20 cellular contexts compared by ENCODE assay signal in the genomic region with DNA sequence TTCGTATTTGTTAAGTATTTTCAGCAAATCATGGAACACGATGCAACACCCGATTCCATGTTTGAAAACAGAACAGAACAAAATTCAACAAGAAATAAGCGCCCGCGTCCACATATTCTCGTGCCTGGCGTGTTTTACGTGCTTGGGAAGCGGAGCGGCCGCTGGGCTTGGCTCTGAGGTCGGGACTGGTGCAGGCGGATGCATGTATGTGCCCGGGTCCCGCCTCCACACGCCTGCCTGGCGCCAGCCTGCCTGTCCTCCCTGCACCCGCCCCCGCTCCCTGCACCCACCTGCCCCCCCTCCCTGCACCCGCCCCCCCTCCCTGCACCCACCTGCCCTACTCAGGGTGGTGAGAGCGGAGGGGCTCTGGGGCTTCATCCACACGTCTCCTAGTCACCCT.
DNase-seq lines count a peak whose midpoint lies in the region; FAIRE-seq and TF ChIP-seq lines count a peak whose summit lies in the region.
"Had no signal": no experiment of that assay in that cellular context is flagged by ENCODE, and none has a peak within 500 bp of the region (broad histone marks: within the 10 kb centered on the region; RNA-seq: fewer than 3 reads in every experiment).

No MANE protein-coding gene starts in this region.

- no peak overlapping the region for H3K27ac ChIP-seq in H9 (ENCODE audit: insufficient read length, low read depth, low read length)
- H3K27ac ChIP-seq in kidney (ENCODE audit: low read depth in 2 of 2, low read length in 2 of 2) = no peak overlapping the region

- H3K9me3 ChIP-seq in H9 (ENCODE audit: control insufficient read depth, low read depth, low read length) (no peaks in the 10 kb centered on the region), kidney (ENCODE audit: control insufficient read depth in 1 of 2, low read length in 2 of 2) (no peaks in the 10 kb centered on the region)
- H3K9me3 ChIP-seq: BE2C had no signal

- H2BK5ac ChIP-seq in H9 (ENCODE audit: insufficient read length, low read length) = no peak overlapping the region

- H4K20me1 ChIP-seq in H9 (ENCODE audit: control insufficient read depth, insufficient read depth, insufficient read length) = no peaks in the 10 kb centered on the region

- H3K27me3 Mint-ChIP-seq in H9 (ENCODE audit: low read depth) (peaks cover 6% of the 10 kb centered on the region), CD14-positive monocyte (ENCODE audit: low read depth in 3 of 3) (peaks cover 0 to 11% (median 6%) of the 10 kb centered on the region in 3 donors)
- H3K27me3 Mint-ChIP-seq: CD4-positive, alpha-beta T cell; IgD-negative memory B cell had no signal

- H3K4me2 ChIP-seq in H9 (ENCODE audit: insufficient read depth, insufficient read length, low read length) = no peak overlapping the region

- DNase-seq in H9 (peak; percentile 23), LNCaP clone FGC (ENCODE audit: low read depth) (no peak), NCI-H526 treated with DMSO at 0.1 percent for 48 hours (lab: John Stamatoyannopoulos, UW) (peak; percentile 61), kidney (peak; percentile 69), CD14-positive monocyte (ENCODE audit: low spot score) (no peak), GM20000 (ENCODE audit: low spot score) (no peak)
- no peak for DNase-seq in stimulated activated CD8-positive, alpha-beta memory T cell treated with anti-CD3 and anti-CD28 coated beads, Interleukin-4, amount 100 ng/mL, for 48 hours
- DNase-seq: ACHN; BE2C; C1 segment of cervical spinal cord; CD4-positive, alpha-beta T cell; DMS153; DMS79; GDM1; GOT3; H7 had no signal

- H2BK20ac ChIP-seq in H9 (ENCODE audit: low read depth, low read length, poor library complexity, severe bottlenecking) = no peak overlapping the region

- H3K27me3 ChIP-seq in H9 (ENCODE audit: insufficient read depth, low read length) = no peaks in the 10 kb centered on the region; the same call in 1 of the 2 replicates
- H3K27me3 ChIP-seq: BE2C had no signal

- peaks cover 4% of the 10 kb centered on the region for H3K23me2 ChIP-seq in H9 (ENCODE audit: insufficient read length, low read depth, low read length, poor library complexity, severe bottlenecking)

- H3K36me3 Mint-ChIP-seq in H9 (ENCODE audit: insufficient read depth in 1 of 3, low read depth in 3 of 3) = peaks cover 0 to 7% (median 0%) of the 10 kb centered on the region in 3 experiments; a peak in 3 of 7 replicates
- no peaks in the 10 kb centered on the region for H3K36me3 Mint-ChIP-seq in CD14-positive monocyte
- H3K36me3 Mint-ChIP-seq: IgD-negative memory B cell had no signal

- H3K4me3 ChIP-seq in LNCaP clone FGC (ENCODE audit: low read depth, low read length) (0 out of 2 replicates have a peak overlapping the region, but pooled peaks have one; percentile 13), kidney (ENCODE audit: low read length in 2 of 2) (no peak overlapping the region)

- WGBS in H9 (ENCODE audit: extremely low coverage, insufficient read length, low lambda C conversion rate) = no CpG with 5 or more reads among the region's 23 CpGs

- H4K8ac ChIP-seq in H9 (replicated peaks; ENCODE audit: insufficient read length, low read depth, low read length) = no peak overlapping the region

- no peak overlapping the region for H2BK12ac ChIP-seq in H9 (ENCODE audit: insufficient read length, low read depth, low read length)

- no peak overlapping the region for H2AFZ ChIP-seq in H9 (ENCODE audit: low read length)

- H3K36me3 ChIP-seq in kidney (ENCODE audit: control insufficient read depth in 1 of 2, insufficient read depth in 2 of 2, low read length in 2 of 2) = no peaks in the 10 kb centered on the region
- H3K36me3 ChIP-seq: BE2C had no signal

- H3K79me1 ChIP-seq in H9 (ENCODE audit: insufficient read depth, low read depth, low read length, poor library complexity, severe bottlenecking) = no peaks in the 10 kb centered on the region

- no peaks in the 10 kb centered on the region for H3K79me2 ChIP-seq in H9 (ENCODE audit: insufficient read depth, low read length)

- no peak overlapping the region for H3K4ac ChIP-seq in H9 (ENCODE audit: low read depth, low read length)

- H3K27ac Mint-ChIP-seq in H9 (no peak overlapping the region), CD14-positive monocyte (no peak overlapping the region)
- H3K27ac Mint-ChIP-seq: CD4-positive, alpha-beta T cell; IgD-negative memory B cell had no signal

- intact Hi-C loops in kidney (cut with DNase I) = no loop called here
- intact Hi-C loops in CD14-positive monocyte (cut with micrococcal nuclease) = no loop called here

- no peak overlapping the region for H2BK15ac ChIP-seq in H9 (ENCODE audit: low read depth, low read length)

- H2BK120ac ChIP-seq in H9 (ENCODE audit: low read depth, low read length, poor library complexity, severe bottlenecking) = no peak overlapping the region

- no peak overlapping the region for H3K56ac ChIP-seq in H9 (ENCODE audit: insufficient read length, low read depth, low read length)

- H3K14ac ChIP-seq in H9 (ENCODE audit: insufficient read depth, low read length) = no peak overlapping the region

- H3K4me1 Mint-ChIP-seq in H9 (peaks cover 31 to 37% of the 10 kb centered on the region in 2 experiments), CD14-positive monocyte (no peaks in the 10 kb centered on the region)

- H2AK5ac ChIP-seq in H9 (ENCODE audit: insufficient read length, low read length) = no peak overlapping the region

- TF ChIP-seq CTCF in H9 (conservative IDR thresholded peaks at IDR 0.05) (no peak), LNCaP clone FGC (IDR thresholded peaks at IDR 0.05; ENCODE audit: control insufficient read depth, extremely low read depth, insufficient read depth) (no peak), kidney (IDR thresholded peaks at IDR 0.05; ENCODE audit: borderline replicate concordance, extremely low read depth, insufficient read depth) (no peak), CD14-positive monocyte (IDR thresholded peaks at IDR 0.05) (no peak), GM20000 (IDR thresholded peaks at IDR 0.05; ENCODE audit: extremely low read depth, missing control alignments) (no peak)

- H4K5ac ChIP-seq in H9 (ENCODE audit: insufficient read length, low read depth, low read length) = no peak overlapping the region

- H3K4me1 ChIP-seq in H9 (ENCODE audit: insufficient read depth, low read length) (peaks cover 6% of the 10 kb centered on the region; the same call in 1 of the 2 replicates), kidney (ENCODE audit: control insufficient read depth in 1 of 2, insufficient read depth in 1 of 2, low read depth in 1 of 2, low read length in 2 of 2) (no peaks in the 10 kb centered on the region)
- H3K4me1 ChIP-seq: BE2C had no signal

- H3K4me3 Mint-ChIP-seq in H9 = no peak overlapping the region
- no peak overlapping the region for H3K4me3 Mint-ChIP-seq in CD14-positive monocyte
- H3K4me3 Mint-ChIP-seq: CD4-positive, alpha-beta T cell; IgD-negative memory B cell had no signal

- H3K9ac ChIP-seq in H9 (ENCODE audit: extremely low read depth, insufficient read length, low read length) = no peak overlapping the region
- H3K9ac ChIP-seq in kidney (ENCODE audit: low read length in 2 of 2) = no peak overlapping the region

- no peak for FAIRE-seq in kidney (lab: Jason Lieb, UNC)
- FAIRE-seq: GM12892, GM18507, HepG2 had no signal

- no peak overlapping the region for H3K18ac ChIP-seq in H9 (ENCODE audit: insufficient read length, low read depth, low read length)

- H3K23ac ChIP-seq in H9 (ENCODE audit: insufficient read length, low read depth, low read length) = no peak overlapping the region

- H3T11ph ChIP-seq in H9 (ENCODE audit: low read length) = no peak overlapping the region

- no peaks in the 10 kb centered on the region for H3K9me3 Mint-ChIP-seq in H9
- H3K9me3 Mint-ChIP-seq in CD14-positive monocyte = peaks cover 0 to 5% (median 0%) of the 10 kb centered on the region in 7 donors
- H3K9me3 Mint-ChIP-seq: CD4-positive, alpha-beta T cell had no signal

- H4K91ac ChIP-seq in H9 (ENCODE audit: insufficient read length, low read depth, low read length) = no peak overlapping the region

Comparison
In these comparisons a context has a peak if more than half of its experiments do, and no peak if none do; other contexts are left out.
1. DNase-seq: peak in H9 (single experiment), NCI-H526 treated with DMSO at 0.1 percent for 48 hours (single experiment) and kidney (single experiment); none in LNCaP clone FGC (single experiment), CD14-positive monocyte (single experiment), GM20000 (single experiment) and stimulated activated CD8-positive, alpha-beta memory T cell treated with anti-CD3 and anti-CD28 coated beads, Interleukin-4, amount 100 ng/mL, for 48 hours (single experiment).